Comparison of ENCODE assay signal across 19 cellular contexts in genomic region chr11:101336155-101336554, GRCh38.
DNase-seq lines count a peak whose midpoint lies in the region; ATAC-seq and TF ChIP-seq lines count a peak whose summit lies in the region.
"Had no signal": no experiment of that assay in that cellular context is flagged by ENCODE, and none has a peak within 500 bp of the region (broad histone marks: within the 10 kb centered on the region; RNA-seq: fewer than 3 reads in every experiment).

No MANE protein-coding gene starts in this region.

- TF ChIP-seq CTCF in psoas muscle (IDR thresholded peaks at IDR 0.05) (no peak), osteoblast (IDR thresholded peaks at IDR 0.05; ENCODE audit: extremely low read depth, low read depth, low read length) (no peak)

- H3K36me3 Mint-ChIP-seq in activated naive CD4-positive, alpha-beta T cell treated with anti-CD3 and anti-CD28 coated beads for 36 hours (ENCODE audit: low read depth), result no peaks in the 10 kb centered on the region
- H3K36me3 Mint-ChIP-seq: CD14-positive monocyte had no signal

- H3K27me3 ChIP-seq in psoas muscle (ENCODE audit: insufficient read depth in 3 of 3, low read length in 2 of 3) (no peaks in the 10 kb centered on the region), osteoblast (ENCODE audit: insufficient read depth, low read length) (no peaks in the 10 kb centered on the region)
- H3K27me3 ChIP-seq: MG63 had no signal

- H3K27ac ChIP-seq in psoas muscle (peak overlapping the region; percentile 15), osteoblast (ENCODE audit: low read depth, low read length) (no peak overlapping the region)
- H3K27ac ChIP-seq: HL-60 had no signal

- CTCF ChIA-PET in activated naive CD4-positive, alpha-beta T cell treated with anti-CD3 and anti-CD28 coated beads for 36 hours (lab: Charles Lee), result no interaction called here

- H3K4me1 ChIP-seq in psoas muscle (no peaks in the 10 kb centered on the region), osteoblast (ENCODE audit: insufficient read depth, low read length) (no peaks in the 10 kb centered on the region)

- H4K20me1 ChIP-seq in osteoblast (ENCODE audit: insufficient read depth, low read length), result no peaks in the 10 kb centered on the region

- no peaks in the 10 kb centered on the region for H3K4me1 Mint-ChIP-seq in activated naive CD4-positive, alpha-beta T cell treated with anti-CD3 and anti-CD28 coated beads for 36 hours (ENCODE audit: low read depth)
- H3K4me1 Mint-ChIP-seq: CD14-positive monocyte had no signal

- H3K36me3 ChIP-seq in psoas muscle (ENCODE audit: insufficient read depth in 1 of 2, low read depth in 1 of 2) (no peaks in the 10 kb centered on the region), osteoblast (ENCODE audit: insufficient read depth, low read length) (no peaks in the 10 kb centered on the region)
- H3K36me3 ChIP-seq: MG63 had no signal

- intact Hi-C loops in psoas muscle (cut with DNase I), result no loop called here
- intact Hi-C loops in activated naive CD4-positive, alpha-beta T cell treated with anti-CD3 and anti-CD28 coated beads for 36 hours (cut with micrococcal nuclease), result no loop called here

- no peak overlapping the region for H3K4me2 ChIP-seq in osteoblast (ENCODE audit: insufficient read depth, low read length)

- H3K4me3 ChIP-seq in psoas muscle, result no peak overlapping the region
- no peak overlapping the region for H3K4me3 ChIP-seq in osteoblast (ENCODE audit: insufficient read depth, low read length)
- H3K4me3 ChIP-seq: MG63 had no signal

- WGBS in psoas muscle, 3 donors, result 46 to 69% (median 51%) methylated on average over 3 of the region's 3 CpGs

- peaks cover 4% of the 10 kb centered on the region for H3K9me3 Mint-ChIP-seq in activated naive CD4-positive, alpha-beta T cell treated with anti-CD3 and anti-CD28 coated beads for 36 hours

- no peaks in the 10 kb centered on the region for H3K27me3 Mint-ChIP-seq in activated naive CD4-positive, alpha-beta T cell treated with anti-CD3 and anti-CD28 coated beads for 36 hours (ENCODE audit: low read depth)

- H2AFZ ChIP-seq in osteoblast (ENCODE audit: low read length), result no peak overlapping the region

- no peak overlapping the region for H3K27ac Mint-ChIP-seq in activated naive CD4-positive, alpha-beta T cell treated with anti-CD3 and anti-CD28 coated beads for 36 hours
- H3K27ac Mint-ChIP-seq: CD14-positive monocyte had no signal

- DNase-seq in DMS53 (lab: John Stamatoyannopoulos, UW) (peak; percentile 74), LHCN-M2 (ENCODE audit: low read depth) (peak; percentile 10), NCI-H748 (lab: John Stamatoyannopoulos, UW; ENCODE audit: unreplicated experiment) (peak; percentile 54), psoas muscle (no peak), osteoblast (ENCODE audit: insufficient read length, low spot score, missing footprints) (no peak), SW480 (ENCODE audit: low spot score) (no peak)
- no peak for DNase-seq in activated naive CD4-positive, alpha-beta T cell treated with anti-CD3 and anti-CD28 coated beads for 36 hours
- DNase-seq: ACHN, DMS 273 treated with DMSO at 0.1 percent for 48 hours, GDM1, HCEC 1CT, IMR-90, MG63, NCI-H1048, NCI-H510A treated with DMSO at 0.1 percent for 48 hours, Right ventricle myocardium superior, SW 1271 had no signal

- H3K4me3 Mint-ChIP-seq in activated naive CD4-positive, alpha-beta T cell treated with anti-CD3 and anti-CD28 coated beads for 36 hours, result no peak overlapping the region
- H3K4me3 Mint-ChIP-seq: CD14-positive monocyte had no signal

- peak in 3 of 4 donors; percentile 48 to 74 (median 62) for ATAC-seq in psoas muscle

- H3K79me2 ChIP-seq in osteoblast (ENCODE audit: insufficient read depth, low read length), result no peaks in the 10 kb centered on the region

- H3K9me3 ChIP-seq in psoas muscle (no peaks in the 10 kb centered on the region), osteoblast (ENCODE audit: low read depth, low read length) (no peaks in the 10 kb centered on the region)
- H3K9me3 ChIP-seq: MG63 had no signal

Comparison
In these comparisons a context has a peak if more than half of its experiments do, and no peak if none do; other contexts are left out.
1. DNase-seq: peak in DMS53 (single experiment), LHCN-M2 (single experiment) and NCI-H748 (single experiment); none in psoas muscle (0 of 2), osteoblast (single experiment), activated naive CD4-positive, alpha-beta T cell treated with anti-CD3 and anti-CD28 coated beads for 36 hours (single experiment) and SW480 (single experiment).